Comparison of ENCODE assay signal across 8 cellular contexts in genomic region chr10:93541402-93542357, GRCh38. TPM values are rescaled to one million over a fixed set of nuclear protein-coding genes. Genes with fewer than 3 reads are reported as not detected.
A peak's percentile ranks its signal among the peaks of the same experiment; 100 is the strongest.
DNase-seq lines count a peak whose midpoint lies in the region; ATAC-seq and TF ChIP-seq lines count a peak whose summit lies in the region.

No MANE protein-coding gene starts in this region.

- H2BK120ac ChIP-seq in neuronal stem cell (ENCODE audit: low read depth, low read length) = no peak overlapping the region

- peak; percentile 36 for DNase-seq in RWPE1 (ENCODE audit: low spot score)
- peak; percentile 32 for DNase-seq in neuronal stem cell (ENCODE audit: low spot score)
- no peak for DNase-seq in NK-92 (lab: John Stamatoyannopoulos, UW; ENCODE audit: unreplicated experiment)
- no peak for DNase-seq in Kasumi-1 (lab: John Stamatoyannopoulos, UW)

- WGBS in neuronal stem cell (ENCODE audit: extremely low coverage in 2 of 2, insufficient read length in 2 of 2, insufficient replicate concordance in 1 of 2), 2 donors = no CpG with 5 or more reads among the region's 23 CpGs

- no peak overlapping the region for H3K27ac ChIP-seq in ACC112 (ENCODE audit: low read depth, low read length)
- no peak overlapping the region for H3K27ac ChIP-seq in RWPE1
- H3K27ac ChIP-seq in neuronal stem cell (replicated peaks; ENCODE audit: low read length) = no peak overlapping the region

- H4K8ac ChIP-seq in neuronal stem cell (ENCODE audit: low read depth, low read length) = no peak overlapping the region

- H3K4ac ChIP-seq in neuronal stem cell (ENCODE audit: low read length) = no peak overlapping the region

- H3K36me3 ChIP-seq in ACC112 (ENCODE audit: insufficient read depth, low read length) (no peaks in the 10 kb centered on the region), neuronal stem cell (replicated peaks in 1 of 2; ENCODE audit: control insufficient read depth in 2 of 2, insufficient read depth in 2 of 2, low read length in 2 of 2) (no peaks in the 10 kb centered on the region)

- no peak overlapping the region for H2AFZ ChIP-seq in ACC112 (ENCODE audit: low read length, unreplicated experiment)
- peak overlapping the region; percentile 57 for H2AFZ ChIP-seq in neuronal stem cell (ENCODE audit: low read length)

- no peak overlapping the region for H3K9ac ChIP-seq in neuronal stem cell (ENCODE audit: low read depth, low read length, poor library complexity)

- H3K79me1 ChIP-seq in neuronal stem cell (ENCODE audit: low read depth, low read length) = no peaks in the 10 kb centered on the region

- no peak overlapping the region for H2BK15ac ChIP-seq in neuronal stem cell (ENCODE audit: low read length)

- H3K23ac ChIP-seq in neuronal stem cell (ENCODE audit: low read depth, low read length, poor library complexity) = no peak overlapping the region

- H3K4me1 ChIP-seq in ACC112 (ENCODE audit: control insufficient read depth, insufficient read depth, low read length, unreplicated experiment) (no peaks in the 10 kb centered on the region), neuronal stem cell (ENCODE audit: control insufficient read depth in 2 of 2, insufficient read depth in 1 of 2, low read depth in 1 of 2, low read length in 2 of 2) (no peaks in the 10 kb centered on the region)

- H4K91ac ChIP-seq in neuronal stem cell (ENCODE audit: low read depth, low read length, poor library complexity) = no peak overlapping the region

- no peak overlapping the region for H3K14ac ChIP-seq in neuronal stem cell (ENCODE audit: low read length)

- H3K18ac ChIP-seq in neuronal stem cell (ENCODE audit: low read length) = no peak overlapping the region

- no peaks in the 10 kb centered on the region for H3K79me2 ChIP-seq in ACC112 (ENCODE audit: control insufficient read depth, insufficient read depth, low read length, unreplicated experiment)

- H3K27me3 ChIP-seq in ACC112 (ENCODE audit: insufficient read depth, low read length) = no peaks in the 10 kb centered on the region
- H3K27me3 ChIP-seq in neuronal stem cell (ENCODE audit: control insufficient read depth in 3 of 3, insufficient read depth in 3 of 3, low read depth in 1 of 3, low read length in 3 of 3) = peaks cover 0 to 6% (median 0%) of the 10 kb centered on the region in 3 experiments

- POLR2A ChIA-PET in RWPE1 (lab: Yijun Ruan, JAX; ENCODE audit: low non-redundant PET) = no interaction called here

- TF ChIP-seq CTCF in GM12874 (IDR thresholded peaks at IDR 0.05; ENCODE audit: insufficient read depth, low read depth, low read length) (peak; percentile 66), RWPE1 (conservative IDR thresholded peaks at IDR 0.05; ENCODE audit: low read depth) (peak; percentile 46)

- no peak overlapping the region for H2BK12ac ChIP-seq in neuronal stem cell (ENCODE audit: low read length)

- CTCF ChIA-PET in RWPE1 (lab: Yijun Ruan, JAX) = interaction anchor here (0.7 kb wide), 3 partner anchors 12 to 1072 kb away, joined by 3 to 4 read pairs (median 3); no protein-coding TSS in a partner anchor

- H2BK5ac ChIP-seq in neuronal stem cell (ENCODE audit: low read length) = no peak overlapping the region

- no peaks in the 10 kb centered on the region for H3K9me3 ChIP-seq in neuronal stem cell (replicated peaks in 1 of 2; ENCODE audit: control insufficient read depth in 2 of 2, insufficient read depth in 1 of 2, low read depth in 1 of 2, low read length in 2 of 2)

- H3K4me3 ChIP-seq in ACC112 (ENCODE audit: low read depth, low read length) = peak overlapping the region; percentile 56
- H3K4me3 ChIP-seq in neuronal stem cell (ENCODE audit: low read length in 2 of 2) = no peak overlapping the region

- ATAC-seq in esophagus mucosa (peak; percentile 58), GM19463 (IDR thresholded peaks at IDR 0.05; ENCODE audit: unreplicated experiment) (no peak)

- H2AK5ac ChIP-seq in neuronal stem cell (ENCODE audit: low read depth, low read length) = no peak overlapping the region

- no peak overlapping the region for H3K4me2 ChIP-seq in neuronal stem cell (ENCODE audit: insufficient read depth, low read length, poor library complexity, severe bottlenecking)

RNA-seq across cellular contexts. Expression of gene FFAR4, which starts 24.8 kb away (rescaled TPM):
- 0.16 TPM for total RNA-seq in esophagus mucosa
- polyA plus RNA-seq in neuronal stem cell (2013, experiment 1 of 2) = 0.01 TPM
- polyA plus RNA-seq in neuronal stem cell (2013, experiment 2 of 2) = not detected

RNA-seq across cellular contexts. Expression of gene CEP55, which starts 45.3 kb away (rescaled TPM):
- total RNA-seq in esophagus mucosa = 17.8 TPM
- 34.7 TPM for polyA plus RNA-seq in neuronal stem cell (2013, experiment 1 of 2)
- 34.1 TPM for polyA plus RNA-seq in neuronal stem cell (2013, experiment 2 of 2)

RNA-seq across cellular contexts. Expression of gene RBP4, which starts 59.4 kb away (rescaled TPM):
- 0.60 TPM for total RNA-seq in esophagus mucosa
- 0.06 TPM for polyA plus RNA-seq in neuronal stem cell (2013, experiment 1 of 2)
- 0.06 TPM for polyA plus RNA-seq in neuronal stem cell (2013, experiment 2 of 2)

RNA-seq across cellular contexts. Expression of gene MYOF, which starts 59.5 kb away (rescaled TPM):
- total RNA-seq in esophagus mucosa = 134 TPM
- 2.9 TPM for polyA plus RNA-seq in neuronal stem cell (2013, experiment 1 of 2)
- polyA plus RNA-seq in neuronal stem cell (2013, experiment 2 of 2) = 2.8 TPM

Comparison
In these comparisons a context has a peak if more than half of its experiments do, and no peak if none do; other contexts are left out.
1. DNase-seq: peak in RWPE1 (single experiment) and neuronal stem cell (single experiment); none in NK-92 (single experiment) and Kasumi-1 (0 of 2).